ENCODE assay signal across 21 cellular contexts in the genomic region with DNA sequence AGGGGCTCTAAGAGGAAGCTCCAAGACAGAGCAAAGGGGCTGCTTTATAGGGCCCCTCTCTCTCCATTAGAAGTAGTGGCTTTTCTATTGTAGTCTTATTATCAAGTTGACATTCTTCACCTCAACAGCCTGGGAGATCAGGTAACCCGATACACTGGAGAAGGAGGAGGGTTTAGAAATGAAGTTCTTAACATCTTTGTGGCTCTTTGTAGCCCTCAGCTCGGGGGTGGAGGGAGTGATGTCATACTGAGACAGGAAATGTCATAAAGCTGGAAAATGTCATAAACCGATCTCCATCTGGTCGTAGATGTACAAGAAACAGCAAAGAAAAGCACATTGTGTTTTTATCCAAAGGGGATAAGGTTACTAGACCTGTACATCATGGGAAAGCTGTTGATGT. TPM values are rescaled to one million over a fixed set of nuclear protein-coding genes. Genes with fewer than 3 reads are reported as not detected.
DNase-seq lines count a peak whose midpoint lies in the region; ATAC-seq and TF ChIP-seq lines count a peak whose summit lies in the region.
"Had no signal": no experiment of that assay in that cellular context is flagged by ENCODE, and none has a peak within 500 bp of the region (broad histone marks: within the 10 kb centered on the region; RNA-seq: fewer than 3 reads in every experiment).

No MANE protein-coding gene starts in this region.

- 63 to 69% methylated on average over 4 of the region's 4 CpGs for WGBS in heart right ventricle, 2 donors
- WGBS in tibial nerve, 2 donors: 52 to 58% methylated on average over 4 of the region's 4 CpGs

- DNase-seq in left ventricle myocardium inferior: no peak
- no peak for DNase-seq in heart right ventricle
- peak; percentile 5 for DNase-seq in NCI-H345 (lab: John Stamatoyannopoulos, UW)
- DNase-seq in iPS-NIHi7 (ENCODE audit: extremely low spot score): peak; percentile 51
- no peak for DNase-seq in tibial nerve (ENCODE audit: low spot score in 2 of 2)
- DNase-seq in dedifferentiated amniotic fluid mesenchymal stem cell (ENCODE audit: extremely low spot score): no peak
- no peak for DNase-seq in activated T-helper 2 cell treated with anti-CD3 and anti-CD28 coated beads, Interferon-gamma antibody, Interleukin-2, Interleukin-4, amounts not matched to agents 10 μg/mL and 5 μg/mL and 100 μg/mL, durations not matched to agents 14 hours and 24 hours and 36 hours (ENCODE audit: low spot score)
- DNase-seq: AML-193; CD4-positive, alpha-beta T cell; MV-4-11; NCI-H1436 treated with DMSO at 0.1 percent for 48 hours; NCI-H187 treated with DMSO at 0.1 percent for 48 hours; NCI-H2227 treated with DMSO at 0.1 percent for 48 hours; NCI-H510A treated with DMSO at 0.1 percent for 48 hours; NCI-H748 treated with DMSO at 0.1 percent for 48 hours; NK-92 treated with Interleukin-12 subunit alpha and Interleukin-12 subunit beta, amount 100 ng/mL, for 24 hours; PC-3 had no signal

- no peak for TF ChIP-seq EP300 in tibial nerve (IDR thresholded peaks at IDR 0.05)

- TF ChIP-seq POLR2A in tibial nerve (IDR thresholded peaks at IDR 0.05): no peak

- H3K4me1 ChIP-seq in left ventricle myocardium inferior (peaks cover 69% of the 10 kb centered on the region), heart right ventricle (peaks cover 5 to 53% (median 30%) of the 10 kb centered on the region in 9 donors), tibial nerve (no peaks in the 10 kb centered on the region)
- H3K4me1 ChIP-seq: BLaER1 treated with 17β-estradiol and CSF1 and Interleukin-3, amounts not matched to agents 10 nM and 100 nM; SJSA1 had no signal

- H3K36me3 ChIP-seq in left ventricle myocardium inferior (no peaks in the 10 kb centered on the region), heart right ventricle (no peaks in the 10 kb centered on the region), tibial nerve (no peaks in the 10 kb centered on the region)
- H3K36me3 ChIP-seq: BLaER1 treated with 17β-estradiol and CSF1 and Interleukin-3, amounts not matched to agents 10 nM and 100 nM; SJSA1 had no signal

- H3K9me3 Mint-ChIP-seq in activated T-helper 2 cell treated with anti-CD3 and anti-CD28 coated beads, Interferon-gamma antibody, Interleukin-2, Interleukin-4, amounts not matched to agents 10 μg/mL and 5 μg/mL and 100 μg/mL, durations not matched to agents 14 hours and 24 hours and 36 hours: no peaks in the 10 kb centered on the region
- H3K9me3 Mint-ChIP-seq: CD4-positive, alpha-beta T cell had no signal

- no peak overlapping the region for H3K27ac Mint-ChIP-seq in activated T-helper 2 cell treated with anti-CD3 and anti-CD28 coated beads, Interferon-gamma antibody, Interleukin-2, Interleukin-4, amounts not matched to agents 10 μg/mL and 5 μg/mL and 100 μg/mL, durations not matched to agents 14 hours and 24 hours and 36 hours
- H3K27ac Mint-ChIP-seq: CD4-positive, alpha-beta T cell had no signal

- no peak overlapping the region for H3K4me3 Mint-ChIP-seq in activated T-helper 2 cell treated with anti-CD3 and anti-CD28 coated beads, Interferon-gamma antibody, Interleukin-2, Interleukin-4, amounts not matched to agents 10 μg/mL and 5 μg/mL and 100 μg/mL, durations not matched to agents 14 hours and 24 hours and 36 hours (ENCODE audit: low read depth)
- H3K4me3 Mint-ChIP-seq: CD4-positive, alpha-beta T cell had no signal

- H3K36me3 Mint-ChIP-seq in activated T-helper 2 cell treated with anti-CD3 and anti-CD28 coated beads, Interferon-gamma antibody, Interleukin-2, Interleukin-4, amounts not matched to agents 10 μg/mL and 5 μg/mL and 100 μg/mL, durations not matched to agents 14 hours and 24 hours and 36 hours (ENCODE audit: low read depth): no peaks in the 10 kb centered on the region

- no peak overlapping the region for H3K4me3 ChIP-seq in left ventricle myocardium inferior
- H3K4me3 ChIP-seq in heart right ventricle: no peak overlapping the region
- H3K4me3 ChIP-seq in tibial nerve: no peak overlapping the region
- H3K4me3 ChIP-seq: BLaER1 treated with 17β-estradiol and CSF1 and Interleukin-3, amounts not matched to agents 10 nM and 100 nM; K562; SJSA1 had no signal

- H3K27me3 Mint-ChIP-seq in activated T-helper 2 cell treated with anti-CD3 and anti-CD28 coated beads, Interferon-gamma antibody, Interleukin-2, Interleukin-4, amounts not matched to agents 10 μg/mL and 5 μg/mL and 100 μg/mL, durations not matched to agents 14 hours and 24 hours and 36 hours (ENCODE audit: low read depth): no peaks in the 10 kb centered on the region

- intact Hi-C loops in left ventricle myocardium inferior (cut with micrococcal nuclease) (no loop called here), heart right ventricle (cut with DNase I) (no loop called here)
- intact Hi-C loops in activated T-helper 2 cell treated with anti-CD3 and anti-CD28 coated beads, Interferon-gamma antibody, Interleukin-2, Interleukin-4, amounts not matched to agents 10 μg/mL and 5 μg/mL and 100 μg/mL, durations not matched to agents 14 hours and 24 hours and 36 hours (cut with micrococcal nuclease): no loop called here

- H3K27me3 ChIP-seq in left ventricle myocardium inferior (ENCODE audit: low read depth) (no peaks in the 10 kb centered on the region), heart right ventricle (no peaks in the 10 kb centered on the region), tibial nerve (no peaks in the 10 kb centered on the region)
- H3K27me3 ChIP-seq: BLaER1 treated with 17β-estradiol and CSF1 and Interleukin-3, amounts not matched to agents 10 nM and 100 nM; SJSA1 had no signal

- H3K9me3 ChIP-seq in left ventricle myocardium inferior (replicated peaks): no peaks in the 10 kb centered on the region
- H3K9me3 ChIP-seq in heart right ventricle: no peaks in the 10 kb centered on the region
- H3K9me3 ChIP-seq in tibial nerve: no peaks in the 10 kb centered on the region
- H3K9me3 ChIP-seq: SJSA1 had no signal

- ATAC-seq in heart right ventricle: no peak
- ATAC-seq: K562, PC-3 had no signal

- H3K27ac ChIP-seq in left ventricle myocardium inferior (replicated peaks) (peak overlapping the region; percentile 28), heart right ventricle (peak overlapping the region in 1 of 10 donors; percentile 4), tibial nerve (no peak overlapping the region)
- H3K27ac ChIP-seq: BLaER1 treated with 17β-estradiol and CSF1 and Interleukin-3, amounts not matched to agents 10 nM and 100 nM; SJSA1 had no signal

- H3K4me1 Mint-ChIP-seq in activated T-helper 2 cell treated with anti-CD3 and anti-CD28 coated beads, Interferon-gamma antibody, Interleukin-2, Interleukin-4, amounts not matched to agents 10 μg/mL and 5 μg/mL and 100 μg/mL, durations not matched to agents 14 hours and 24 hours and 36 hours (ENCODE audit: low read depth): no peaks in the 10 kb centered on the region

- no peak for TF ChIP-seq CTCF in left ventricle myocardium inferior (IDR thresholded peaks at IDR 0.05; ENCODE audit: borderline replicate concordance)
- TF ChIP-seq CTCF in heart right ventricle (IDR thresholded peaks at IDR 0.05): no peak
- TF ChIP-seq CTCF in tibial nerve (IDR thresholded peaks at IDR 0.05): no peak

RNA-seq across cellular contexts. Expression of gene PDZD2, which starts 17.9 kb away (rescaled TPM):
- total RNA-seq in left ventricle myocardium inferior (120 TPM), heart right ventricle (100 to 1,000 TPM in 3 of 10 donors, 10 to 100 TPM in 7; 41.6 to 117 (median 89.0) TPM), tibial nerve (100 to 1,000 TPM; 102 to 153 (median 117) TPM)
- 10 to 100 TPM in 1 of 2 donors, 1 to 10 TPM in 1; 9.0 to 24.1 TPM for polyA plus RNA-seq in heart right ventricle
- total RNA-seq in activated T-helper 2 cell treated with anti-CD3 and anti-CD28 coated beads, Interferon-gamma antibody, Interleukin-2, Interleukin-4, amounts not matched to agents 10 μg/mL and 5 μg/mL and 100 μg/mL, durations not matched to agents 14 hours and 24 hours and 36 hours: 0.05 and 0.25 TPM in 2 replicates
- total RNA-seq: LHCN-M2 had no signal

Comparison
In these comparisons a context has a peak if more than half of its experiments do, and no peak if none do; other contexts are left out.
1. DNase-seq: peak in NCI-H345 (single experiment) and iPS-NIHi7 (single experiment); none in left ventricle myocardium inferior (single experiment), heart right ventricle (0 of 2), tibial nerve (0 of 2), dedifferentiated amniotic fluid mesenchymal stem cell (single experiment) and activated T-helper 2 cell treated with anti-CD3 and anti-CD28 coated beads, Interferon-gamma antibody, Interleukin-2, Interleukin-4, amounts not matched to agents 10 μg/mL and 5 μg/mL and 100 μg/mL, durations not matched to agents 14 hours and 24 hours and 36 hours (single experiment).
2. RNA of gene PDZD2, which starts 17.9 kb away (total RNA-seq): 102 to 153 TPM in tibial nerve, 120 TPM in left ventricle myocardium inferior (single experiment) and 41.6 to 117 TPM in heart right ventricle; 0.05 to 0.25 TPM in activated T-helper 2 cell treated with anti-CD3 and anti-CD28 coated beads, Interferon-gamma antibody, Interleukin-2, Interleukin-4, amounts not matched to agents 10 μg/mL and 5 μg/mL and 100 μg/mL, durations not matched to agents 14 hours and 24 hours and 36 hours; every median in the first group is over 10 times any median in the second.